ENCODE assay signal across 8 cellular contexts in the genomic region with DNA sequence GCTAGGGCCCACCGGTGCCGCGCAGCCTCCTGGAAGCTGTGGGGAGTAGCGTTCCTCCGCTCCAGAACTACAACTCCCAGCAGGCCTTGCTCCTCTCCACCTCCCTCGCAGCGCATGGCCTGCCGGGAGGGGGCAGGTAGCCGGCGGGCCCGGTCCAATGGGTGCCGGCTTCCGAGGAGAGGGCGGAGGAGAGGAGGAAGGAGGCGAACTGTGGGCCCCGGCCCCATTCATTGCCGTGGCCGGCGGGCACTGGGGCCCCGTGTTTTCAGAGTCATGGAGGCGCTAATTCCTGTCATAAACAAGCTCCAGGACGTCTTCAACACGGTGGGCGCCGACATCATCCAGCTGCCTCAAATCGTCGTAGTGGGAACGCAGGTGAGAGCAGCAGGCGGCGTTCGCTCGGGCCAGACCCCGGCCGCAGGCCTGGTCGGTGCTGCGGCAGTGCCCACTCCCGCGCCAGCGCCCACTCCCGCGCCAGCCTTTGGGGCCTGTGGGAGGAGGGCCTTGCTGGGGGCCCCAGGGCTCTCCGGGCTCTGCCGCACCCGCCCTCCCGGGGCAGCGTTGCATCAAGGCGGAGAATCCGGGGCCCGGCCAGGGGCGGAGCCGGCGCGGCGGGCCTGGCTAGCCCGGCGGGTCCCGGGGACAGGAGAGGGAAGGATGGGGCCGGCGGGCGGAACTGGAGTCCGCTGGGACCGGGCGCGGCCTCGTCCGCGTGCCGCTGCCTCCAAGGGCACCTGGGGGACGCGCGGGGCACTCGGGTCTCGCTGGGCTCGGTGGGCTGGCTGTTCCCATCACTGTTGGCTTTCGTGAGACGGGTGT. TPM values are rescaled to one million over a fixed set of nuclear protein-coding genes. Genes with fewer than 3 reads are reported as not detected.
DNase-seq lines count a peak whose midpoint lies in the region; ATAC-seq and TF ChIP-seq lines count a peak whose summit lies in the region.

A gene (plus strand): TSS at position 211 of the 819 bp plus-strand sequence. CDS start 63 bp downstream, at position 274.

- peaks cover 8% of the 10 kb centered on the region for H3K36me3 Mint-ChIP-seq in activated CD4-positive, alpha-beta T cell treated with anti-CD3 and anti-CD28 coated beads, Interleukin-2, amount 10 ng/mL, durations not matched to agents 24 days and 14 days (ENCODE audit: low read depth)

- POLR2A ChIA-PET in BJ (lab: Charles Lee): interaction anchor here (0.6 kb wide), 1 partner anchor 146 kb away, joined by 3 read pairs; no protein-coding TSS in a partner anchor

- peak; percentile 99 for ATAC-seq in GM19324 (IDR thresholded peaks at IDR 0.05; ENCODE audit: low FRiP score, unreplicated experiment)
- ATAC-seq in HG03469 (IDR thresholded peaks at IDR 0.05; ENCODE audit: unreplicated experiment): peak; percentile 94
- ATAC-seq in left colon: peak; percentile 96

- peak within 1 kb of the TSS; percentile 88 for H3K4me3 Mint-ChIP-seq in activated CD4-positive, alpha-beta T cell treated with anti-CD3 and anti-CD28 coated beads, Interleukin-2, amount 10 ng/mL, durations not matched to agents 24 days and 14 days

- H3K4me3 ChIP-seq in BJ (ENCODE audit: low read depth, low read length) (peak within 1 kb of the TSS; percentile 98), coronary artery (peak within 1 kb of the TSS; percentile 77)

- no peaks in the 10 kb centered on the region for H3K36me3 ChIP-seq in BJ (ENCODE audit: control insufficient read depth, insufficient read depth, low read length)

- H3K27me3 ChIP-seq in BJ (ENCODE audit: control insufficient read depth, insufficient read depth, low read length): no peaks in the 10 kb centered on the region

- no peak for TF ChIP-seq CTCF in BJ (IDR thresholded peaks at IDR 0.05; ENCODE audit: insufficient read depth, low read depth, low read length)
- TF ChIP-seq CTCF in coronary artery (IDR thresholded peaks at IDR 0.05): no peak

- H3K9me3 Mint-ChIP-seq in activated CD4-positive, alpha-beta T cell treated with anti-CD3 and anti-CD28 coated beads, Interleukin-2, amount 10 ng/mL, durations not matched to agents 24 days and 14 days: no peaks in the 10 kb centered on the region

- intact Hi-C loops in activated CD4-positive, alpha-beta T cell treated with anti-CD3 and anti-CD28 coated beads, Interleukin-2, amount 10 ng/mL, durations not matched to agents 24 days and 14 days (cut with micrococcal nuclease): loop anchor here (1.0 to 5.0 kb wide), 7 partner anchors 22 to 1343 kb away; a partner anchor contains a TSS
- intact Hi-C loops in left colon (cut with DNase I, micrococcal nuclease): no loop called here

- H3K27ac ChIP-seq in coronary artery: peak within 1 kb of the TSS; percentile 94

- peak within 1 kb of the TSS; percentile 93 for H3K27ac Mint-ChIP-seq in activated CD4-positive, alpha-beta T cell treated with anti-CD3 and anti-CD28 coated beads, Interleukin-2, amount 10 ng/mL, durations not matched to agents 24 days and 14 days

- CTCF ChIA-PET in BJ (lab: Yijun Ruan, JAX): interaction anchor here (1.6 kb wide), 1 partner anchor 222 kb away, joined by 4 read pairs; no protein-coding TSS in a partner anchor

- DNase-seq in BJ (ENCODE audit: low read depth): peak; percentile 66
- DNase-seq in NCI-H526 treated with DMSO at 0.1 percent for 48 hours (lab: John Stamatoyannopoulos, UW): peak; percentile 95
- DNase-seq in activated CD4-positive, alpha-beta T cell treated with anti-CD3 and anti-CD28 coated beads, Interleukin-2, amount 10 ng/mL, durations not matched to agents 24 days and 14 days: peak; percentile 98
- DNase-seq in coronary artery (ENCODE audit: low spot score): peak; percentile 96
- DNase-seq in left colon: peak; percentile 94 to 96
- peak; percentile 92 for DNase-seq in stimulated activated CD4-positive, alpha-beta T cell treated with anti-CD3 and anti-CD28 coated beads, Interleukin-1b, Interleukin-23, amount 100 ng/mL, for 48 hours

- H3K4me1 Mint-ChIP-seq in activated CD4-positive, alpha-beta T cell treated with anti-CD3 and anti-CD28 coated beads, Interleukin-2, amount 10 ng/mL, durations not matched to agents 24 days and 14 days: peaks cover 21% of the 10 kb centered on the region

- H3K27me3 Mint-ChIP-seq in activated CD4-positive, alpha-beta T cell treated with anti-CD3 and anti-CD28 coated beads, Interleukin-2, amount 10 ng/mL, durations not matched to agents 24 days and 14 days: no peaks in the 10 kb centered on the region

RNA-seq across cellular contexts. Expression of the gene that starts here (rescaled TPM):
- polyA plus RNA-seq in BJ (2011; rRNA removed): 27.4 and 54.4 TPM in 2 replicates
- polyA minus RNA-seq in BJ (2011; rRNA and poly(A)+ RNA removed): 33.6 and 46.3 TPM in 2 replicates
- 83.3 and 90.7 TPM in 2 replicates for total RNA-seq in activated CD4-positive, alpha-beta T cell treated with anti-CD3 and anti-CD28 coated beads, Interleukin-2, amount 10 ng/mL, durations not matched to agents 24 days and 14 days
- 10 to 100 TPM; 46.8 to 55.9 TPM for total RNA-seq in left colon

Comparison
In these comparisons a context has a peak if more than half of its experiments do, and no peak if none do; other contexts are left out.
1. Peak in every context shown above with its lines: DNase-seq, ATAC-seq, H3K4me3 ChIP-seq and H3K27ac ChIP-seq.